Comparison of ENCODE assay signal across 1 cellular context in genomic region chr14:104553166-104554087, GRCh38.
TF ChIP-seq lines count a peak whose summit lies in the region.

No MANE protein-coding gene starts in this region.

TF ChIP-seq in WTC11, 78 proteins besides CTCF, POLR2A, EP300 and RAD21 (continued from another document):
- TF ChIP-seq AFF4 (CRISPR knock-in tag; IDR thresholded peaks at IDR 0.05; ENCODE audit: borderline replicate concordance) (no peak), CREB1 (CRISPR knock-in tag; IDR thresholded peaks at IDR 0.05) (no peak), E2F5 (CRISPR knock-in tag; IDR thresholded peaks at IDR 0.05) (no peak), ZNF138 (CRISPR knock-in tag; conservative IDR thresholded peaks at IDR 0.05) (no peak), TEAD4 (CRISPR knock-in tag; IDR thresholded peaks at IDR 0.05) (no peak), FOXK1 (CRISPR knock-in tag; IDR thresholded peaks at IDR 0.05) (no peak), ZNF425 (CRISPR knock-in tag; conservative IDR thresholded peaks at IDR 0.05) (no peak), CBFB (CRISPR knock-in tag; IDR thresholded peaks at IDR 0.05; ENCODE audit: low read depth) (no peak), ATF1 (CRISPR knock-in tag; IDR thresholded peaks at IDR 0.05) (no peak), SMAD4 (CRISPR knock-in tag; IDR thresholded peaks at IDR 0.05) (no peak), ARID4B (CRISPR knock-in tag; IDR thresholded peaks at IDR 0.05; ENCODE audit: borderline replicate concordance) (no peak), STAT6 (CRISPR knock-in tag; conservative IDR thresholded peaks at IDR 0.05; ENCODE audit: low read depth) (no peak)
